Comparison of ENCODE assay signal across 8 cellular contexts in the genomic region with DNA sequence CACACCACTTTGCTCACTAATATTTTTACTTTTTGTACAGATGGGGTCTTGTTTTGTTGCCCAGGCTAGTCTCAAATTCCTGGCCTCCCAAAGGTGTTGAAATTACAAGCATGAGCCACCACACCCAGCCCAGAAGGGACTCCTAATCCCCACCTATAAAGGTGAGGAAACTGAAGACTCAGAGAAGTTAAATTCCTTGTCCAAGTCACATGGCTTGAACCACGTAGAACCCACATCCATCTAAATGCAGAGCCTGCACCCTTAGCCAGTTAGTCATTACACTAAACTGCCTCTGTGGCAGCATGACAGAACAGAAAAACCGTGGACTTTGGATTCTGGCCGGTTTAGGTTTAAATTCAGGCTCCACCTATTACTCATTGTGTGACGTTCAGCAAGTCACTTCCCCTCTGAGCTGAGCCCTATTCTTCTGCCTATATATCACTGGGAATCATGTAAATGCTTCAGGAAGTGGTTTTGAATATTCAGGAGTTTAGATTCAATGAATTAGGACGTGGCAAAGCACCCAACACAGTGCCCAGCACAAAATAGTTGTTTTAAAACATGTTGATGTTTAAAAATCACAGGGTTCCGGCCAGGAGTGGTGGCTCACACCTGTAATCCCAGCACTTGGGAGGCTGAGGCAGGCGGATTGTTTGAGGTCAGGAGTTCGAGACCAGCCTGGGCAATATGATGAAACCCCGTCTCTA. TPM values are rescaled to one million over a fixed set of nuclear protein-coding genes. Genes with fewer than 3 reads are reported as not detected.
DNase-seq lines count a peak whose midpoint lies in the region; ATAC-seq and TF ChIP-seq lines count a peak whose summit lies in the region.

No MANE protein-coding gene starts in this region.

- no peaks in the 10 kb centered on the region for H3K36me3 ChIP-seq in colonic mucosa
- H3K36me3 ChIP-seq in OCI-LY7 (ENCODE audit: insufficient read depth, low read length): peaks cover 4% of the 10 kb centered on the region; the same call in 1 of the 2 replicates

- H3K4me1 ChIP-seq in colonic mucosa: peaks cover 11% of the 10 kb centered on the region
- H3K4me1 ChIP-seq in OCI-LY7 (ENCODE audit: insufficient read depth, low read length, poor library complexity, severe bottlenecking): peaks cover 24% of the 10 kb centered on the region

- no peaks in the 10 kb centered on the region for H3K27me3 Mint-ChIP-seq in neural crest cell (ENCODE audit: low read depth)

- no TSS peak for BruUV-seq in OCI-LY7 (replicated peaks; lab: Mats Ljungman, UMichigan)

- H3K4me1 Mint-ChIP-seq in neural crest cell: peaks cover 20% of the 10 kb centered on the region

- peaks cover 17% of the 10 kb centered on the region for H3K79me2 ChIP-seq in OCI-LY7 (ENCODE audit: insufficient read depth, low read depth, low read length)

- peaks cover 8% of the 10 kb centered on the region for H4K20me1 ChIP-seq in OCI-LY7 (ENCODE audit: insufficient read depth, low read length)

- H3K9ac ChIP-seq in colonic mucosa (ENCODE audit: low read depth in 2 of 2, low read length in 2 of 2): peak overlapping the region in 1 of 2 donors; percentile 64

- H3K27me3 ChIP-seq in colonic mucosa: no peaks in the 10 kb centered on the region

- CTCF ChIA-PET in OCI-LY7 (lab: Charles Lee; ENCODE audit: unreplicated experiment): no interaction called here

- H3K4me2 ChIP-seq in OCI-LY7 (ENCODE audit: low read length): no peak overlapping the region

- H2AFZ ChIP-seq in OCI-LY7 (ENCODE audit: low read length): no peak overlapping the region; the same call in 1 of the 2 replicates

- peaks cover 2% of the 10 kb centered on the region for H3K9me3 Mint-ChIP-seq in neural crest cell

- ATAC-seq in HG03439 (IDR thresholded peaks at IDR 0.05; ENCODE audit: unreplicated experiment) (no peak), GM19328 (IDR thresholded peaks at IDR 0.05; ENCODE audit: unreplicated experiment) (no peak)

- H3K27ac Mint-ChIP-seq in neural crest cell (ENCODE audit: unreplicated experiment): no peak overlapping the region

- peak overlapping the region; percentile 66 for H3K4me3 Mint-ChIP-seq in neural crest cell

- intact Hi-C loops in colonic mucosa (cut with DNase I) (no loop called here), OCI-LY7 (cut with micrococcal nuclease; ENCODE audit: unreplicated experiment) (no loop called here)

- peak overlapping the region; percentile 94 for H3K27ac ChIP-seq in colonic mucosa
- H3K27ac ChIP-seq in OCI-LY7 (ENCODE audit: low read depth, low read length, poor library complexity, severe bottlenecking): no peak overlapping the region

- TF ChIP-seq CTCF in colonic mucosa (IDR thresholded peaks at IDR 0.05) (no peak), neural crest cell (conservative IDR thresholded peaks at IDR 0.05) (no peak), OCI-LY7 (conservative IDR thresholded peaks at IDR 0.05; ENCODE audit: low read length) (no peak)

- DNase-seq in SKM-1 treated with dmso at 0.1 percent for 144 hours (lab: John Stamatoyannopoulos, UW; ENCODE audit: unreplicated experiment) (peak; percentile 5), SKM-1 (lab: John Stamatoyannopoulos, UW; ENCODE audit: unreplicated experiment) (no peak), NCI-H526 treated with DMSO at 0.1 percent for 48 hours (lab: John Stamatoyannopoulos, UW) (peak; percentile 76), colonic mucosa (peak; percentile 91), neural crest cell (ENCODE audit: low read depth, low spot score) (no peak), OCI-LY7 (ENCODE audit: low spot score) (no peak)

- H3K9me3 ChIP-seq in colonic mucosa: no peaks in the 10 kb centered on the region
- no peaks in the 10 kb centered on the region for H3K9me3 ChIP-seq in OCI-LY7 (ENCODE audit: low read length)

- POLR2A ChIA-PET in OCI-LY7 (lab: Charles Lee): interaction anchor here (0.9 kb wide), 1 partner anchor 24 kb away, joined by 4 read pairs; no protein-coding TSS in a partner anchor

- H3K9me2 ChIP-seq in OCI-LY7 (ENCODE audit: insufficient read depth, low read length): no peaks in the 10 kb centered on the region

- no peaks in the 10 kb centered on the region for H3K36me3 Mint-ChIP-seq in neural crest cell (ENCODE audit: low read depth)

- H3K4me3 ChIP-seq in colonic mucosa (no peak overlapping the region), OCI-LY7 (ENCODE audit: low read depth, low read length, poor library complexity, severe bottlenecking) (no peak overlapping the region)

RNA-seq across cellular contexts. Expression of gene CORO1C, which starts 3.0 kb away (rescaled TPM):
- total RNA-seq in colonic mucosa (100 to 1,000 TPM; 112 to 166 TPM), neural crest cell (171 and 175 TPM in 2 replicates), OCI-LY7 (2022) (127 and 148 TPM in 2 replicates)
- 74.7 and 76.3 TPM in 2 replicates for total RNA-seq in OCI-LY7 (2014; rRNA removed; shearing (Covaris generic))

Comparison
In these comparisons a context has a peak if more than half of its experiments do, and no peak if none do; other contexts are left out.
1. DNase-seq: peak in SKM-1 treated with dmso at 0.1 percent for 144 hours (single experiment), NCI-H526 treated with DMSO at 0.1 percent for 48 hours (single experiment) and colonic mucosa (single experiment); none in SKM-1 (single experiment), neural crest cell (single experiment) and OCI-LY7 (single experiment).